Comparison of ENCODE assay signal across 8 cellular contexts in the genomic region with DNA sequence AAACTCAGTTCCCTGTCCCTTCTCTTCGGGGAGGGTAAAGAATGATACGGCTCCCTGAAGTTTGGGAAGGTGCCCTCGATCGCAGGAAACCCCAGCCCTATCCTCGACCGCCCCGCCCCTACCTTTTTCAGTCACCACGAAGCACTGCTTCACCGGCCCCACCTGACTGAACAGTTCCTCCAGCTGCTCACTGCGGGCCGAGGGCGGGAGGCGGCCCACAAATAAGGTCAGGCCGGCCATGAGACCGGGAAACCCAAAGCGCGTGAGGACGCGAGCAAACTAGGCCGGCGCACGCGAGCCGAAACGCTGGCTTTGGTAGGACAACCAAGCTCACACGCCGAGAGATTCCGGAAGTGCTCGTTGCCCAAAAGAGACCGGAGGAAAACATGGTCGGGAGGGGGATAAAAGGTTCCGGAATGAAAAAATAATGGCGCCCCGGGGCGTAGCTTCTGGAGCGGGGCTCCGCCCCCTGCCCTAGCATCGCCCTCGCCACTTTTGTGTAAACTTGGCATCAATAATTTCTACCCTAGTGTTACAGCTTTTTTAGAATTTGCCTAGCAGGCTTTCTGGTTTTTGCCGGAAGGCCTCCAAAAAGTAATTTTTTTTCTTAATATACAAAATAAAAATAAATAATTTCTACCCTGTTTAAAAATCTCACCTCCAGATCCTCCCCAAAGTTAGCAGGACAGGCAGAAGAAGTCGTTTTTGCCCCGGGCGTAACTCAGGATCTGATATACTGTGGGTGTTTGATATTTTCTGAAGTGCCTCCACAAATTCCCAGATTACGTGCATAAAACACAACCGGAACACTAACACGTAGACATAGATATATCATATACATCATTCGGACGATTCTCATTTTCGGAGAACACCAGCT. TPM values are rescaled to one million over a fixed set of nuclear protein-coding genes. Genes with fewer than 3 reads are reported as not detected.
DNase-seq lines count a peak whose midpoint lies in the region; ATAC-seq and TF ChIP-seq lines count a peak whose summit lies in the region.

A gene with protein sequence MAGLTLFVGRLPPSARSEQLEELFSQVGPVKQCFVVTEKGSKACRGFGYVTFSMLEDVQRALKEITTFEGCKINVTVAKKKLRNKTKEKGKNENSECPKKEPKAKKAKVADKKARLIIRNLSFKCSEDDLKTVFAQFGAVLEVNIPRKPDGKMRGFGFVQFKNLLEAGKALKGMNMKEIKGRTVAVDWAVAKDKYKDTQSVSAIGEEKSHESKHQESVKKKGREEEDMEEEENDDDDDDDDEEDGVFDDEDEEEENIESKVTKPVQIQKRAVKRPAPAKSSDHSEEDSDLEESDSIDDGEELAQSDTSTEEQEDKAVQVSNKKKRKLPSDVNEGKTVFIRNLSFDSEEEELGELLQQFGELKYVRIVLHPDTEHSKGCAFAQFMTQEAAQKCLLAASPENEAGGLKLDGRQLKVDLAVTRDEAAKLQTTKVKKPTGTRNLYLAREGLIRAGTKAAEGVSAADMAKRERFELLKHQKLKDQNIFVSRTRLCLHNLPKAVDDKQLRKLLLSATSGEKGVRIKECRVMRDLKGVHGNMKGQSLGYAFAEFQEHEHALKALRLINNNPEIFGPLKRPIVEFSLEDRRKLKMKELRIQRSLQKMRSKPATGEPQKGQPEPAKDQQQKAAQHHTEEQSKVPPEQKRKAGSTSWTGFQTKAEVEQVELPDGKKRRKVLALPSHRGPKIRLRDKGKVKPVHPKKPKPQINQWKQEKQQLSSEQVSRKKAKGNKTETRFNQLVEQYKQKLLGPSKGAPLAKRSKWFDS (minus strand): TSS at position 355 of the 877 bp plus-strand sequence. CDS start 115 bp downstream, at position 240.

- peaks cover 6% of the 10 kb centered on the region for H3K36me3 Mint-ChIP-seq in CD4-positive, CD25-positive, alpha-beta regulatory T cell
- peaks cover 4% of the 10 kb centered on the region for H3K36me3 Mint-ChIP-seq in activated CD4-positive, alpha-beta memory T cell treated with anti-CD3 and anti-CD28 coated beads for 36 hours

- H3K27me3 ChIP-seq in CD4-positive, CD25-positive, alpha-beta regulatory T cell (ENCODE audit: control insufficient read depth, insufficient read depth, low read length) = peaks cover 3% of the 10 kb centered on the region
- H3K27me3 ChIP-seq in duodenal mucosa (ENCODE audit: control insufficient read depth in 1 of 2, insufficient read depth in 2 of 2, low read length in 2 of 2) = no peaks in the 10 kb centered on the region

- H3K27ac ChIP-seq in CD4-positive, CD25-positive, alpha-beta regulatory T cell (ENCODE audit: insufficient read depth, low read length, poor library complexity, severe bottlenecking) = peak within 1 kb of the TSS; percentile 84
- peak within 1 kb of the TSS; percentile 87 for H3K27ac ChIP-seq in duodenal mucosa (ENCODE audit: low read depth, low read length)

- intact Hi-C loops in activated CD4-positive, alpha-beta memory T cell treated with anti-CD3 and anti-CD28 coated beads for 36 hours (cut with micrococcal nuclease) = loop anchor here (1.0 to 5.0 kb wide), 2 partner anchors 116 to 311 kb away; a partner anchor contains a TSS
- intact Hi-C loops in lower leg skin (cut with DNase I; ENCODE audit: low total_unique reads) = no loop called here

- WGBS in lower leg skin, 2 donors = 11 to 13% methylated on average over 47 to 49 of the region's 49 CpGs

- H3K9ac ChIP-seq in duodenal mucosa (ENCODE audit: low read depth in 1 of 2, low read length in 2 of 2) = peak within 1 kb of the TSS; percentile 73 to 91

- H3K9me3 ChIP-seq in CD4-positive, CD25-positive, alpha-beta regulatory T cell (ENCODE audit: control insufficient read depth in 2 of 2, low read length in 2 of 2) = no peaks in the 10 kb centered on the region
- H3K9me3 ChIP-seq in duodenal mucosa (ENCODE audit: control insufficient read depth in 1 of 2, low read length in 2 of 2) = no peaks in the 10 kb centered on the region

- H3K4me1 Mint-ChIP-seq in CD4-positive, CD25-positive, alpha-beta regulatory T cell = peaks cover 3 to 41% (median 31%) of the 10 kb centered on the region in 4 donors
- peaks cover 24% of the 10 kb centered on the region for H3K4me1 Mint-ChIP-seq in activated CD4-positive, alpha-beta memory T cell treated with anti-CD3 and anti-CD28 coated beads for 36 hours (ENCODE audit: low read depth)

- peak within 1 kb of the TSS; percentile 88 to 95 (median 94) for H3K27ac Mint-ChIP-seq in CD4-positive, CD25-positive, alpha-beta regulatory T cell
- H3K27ac Mint-ChIP-seq in activated CD4-positive, alpha-beta memory T cell treated with anti-CD3 and anti-CD28 coated beads for 36 hours = peak within 1 kb of the TSS; percentile 88

- peak within 1 kb of the TSS; percentile 100 for H3K4me3 ChIP-seq in CD4-positive, CD25-positive, alpha-beta regulatory T cell (ENCODE audit: low read depth, low read length)
- H3K4me3 ChIP-seq in duodenal mucosa (ENCODE audit: low read depth in 1 of 2, low read length in 2 of 2) = peak within 1 kb of the TSS; percentile 94 to 96
- H3K4me3 ChIP-seq in lower leg skin (ENCODE audit: low read depth, poor library complexity, severe bottlenecking) = peak within 1 kb of the TSS; percentile 85

- TF ChIP-seq POLR2A in lower leg skin (IDR thresholded peaks at IDR 0.05) = no peak

- ATAC-seq in CD4-positive, CD25-positive, alpha-beta regulatory T cell (ENCODE audit: low read depth in 2 of 2) = peak; percentile 93 to 96
- peak; percentile 99 for ATAC-seq in GM19395 (IDR thresholded peaks at IDR 0.05; ENCODE audit: unreplicated experiment)
- ATAC-seq in HG03558 (IDR thresholded peaks at IDR 0.05; ENCODE audit: extremely low read depth, unreplicated experiment) = peak; percentile 86

- no peak for TF ChIP-seq CTCF in lower leg skin (IDR thresholded peaks at IDR 0.05)

- DNase-seq in CD4-positive, CD25-positive, alpha-beta regulatory T cell = peak; percentile 79 to 94 (median 90)
- peak; percentile 89 for DNase-seq in NCI-H774 (lab: John Stamatoyannopoulos, UW)
- DNase-seq in activated CD4-positive, alpha-beta memory T cell treated with anti-CD3 and anti-CD28 coated beads for 36 hours = peak; percentile 92
- peak; percentile 87 to 96 for DNase-seq in lower leg skin (ENCODE audit: low spot score in 2 of 2)
- peak; percentile 71 to 81 for DNase-seq in stimulated activated CD4-positive, alpha-beta T cell treated with anti-CD3 and anti-CD28 coated beads, Interleukin-4, amount 100 ng/mL, for 4 hours

- peaks cover 25% of the 10 kb centered on the region for H3K4me1 ChIP-seq in CD4-positive, CD25-positive, alpha-beta regulatory T cell (ENCODE audit: control insufficient read depth, insufficient read depth, low read length, poor library complexity, severe bottlenecking)
- peaks cover 8 to 13% of the 10 kb centered on the region in 2 donors for H3K4me1 ChIP-seq in duodenal mucosa (ENCODE audit: control insufficient read depth in 1 of 2, insufficient read depth in 2 of 2, low read length in 2 of 2)

- peaks cover 18% of the 10 kb centered on the region for H3K27me3 Mint-ChIP-seq in CD4-positive, CD25-positive, alpha-beta regulatory T cell
- peaks cover 2% of the 10 kb centered on the region for H3K27me3 Mint-ChIP-seq in activated CD4-positive, alpha-beta memory T cell treated with anti-CD3 and anti-CD28 coated beads for 36 hours

- POLR2A ChIA-PET in activated CD4-positive, alpha-beta memory T cell treated with anti-CD3 and anti-CD28 coated beads for 36 hours (lab: Charles Lee) = interaction anchor here (0.8 to 1.2 kb wide), 3 partner anchors 14 to 65 kb away, joined by 3 to 9 read pairs (median 5); no protein-coding TSS in a partner anchor

- CTCF ChIA-PET in activated CD4-positive, alpha-beta memory T cell treated with anti-CD3 and anti-CD28 coated beads for 36 hours (lab: Charles Lee) = interaction anchor here (0.6 to 9.0 kb wide), 12 partner anchors 10 to 208 kb away, joined by 3 to 507 read pairs (median 4); a partner anchor contains a TSS

- peak within 1 kb of the TSS; percentile 95 to 99 (median 98) for H3K4me3 Mint-ChIP-seq in CD4-positive, CD25-positive, alpha-beta regulatory T cell
- peak within 1 kb of the TSS; percentile 92 for H3K4me3 Mint-ChIP-seq in activated CD4-positive, alpha-beta memory T cell treated with anti-CD3 and anti-CD28 coated beads for 36 hours

- peaks cover 0 to 2% (median 0%) of the 10 kb centered on the region in 7 donors for H3K9me3 Mint-ChIP-seq in CD4-positive, CD25-positive, alpha-beta regulatory T cell
- no peaks in the 10 kb centered on the region for H3K9me3 Mint-ChIP-seq in activated CD4-positive, alpha-beta memory T cell treated with anti-CD3 and anti-CD28 coated beads for 36 hours

- H3K36me3 ChIP-seq in CD4-positive, CD25-positive, alpha-beta regulatory T cell (ENCODE audit: control insufficient read depth, insufficient read depth, low read length) = peaks cover 7% of the 10 kb centered on the region
- H3K36me3 ChIP-seq in duodenal mucosa (ENCODE audit: control insufficient read depth in 1 of 2, insufficient read depth in 2 of 2, low read length in 2 of 2) = peaks cover 0 to 13% of the 10 kb centered on the region in 2 donors

RNA-seq across cellular contexts. Expression of the gene that starts here (rescaled TPM):
- total RNA-seq in CD4-positive, CD25-positive, alpha-beta regulatory T cell = 28.3 TPM
- polyA plus RNA-seq in CD4-positive, CD25-positive, alpha-beta regulatory T cell = 1 to 10 TPM; 2.0 to 8.1 (median 6.6) TPM
- total RNA-seq in activated CD4-positive, alpha-beta memory T cell treated with anti-CD3 and anti-CD28 coated beads for 36 hours = 10 to 100 TPM; 46.2 to 56.0 TPM
- total RNA-seq in lower leg skin = 10 to 100 TPM; 15.4 to 42.7 (median 19.1) TPM

Comparison
In these comparisons a context has a peak if more than half of its experiments do, and no peak if none do; other contexts are left out.
1. Peak in every context shown above with its lines: DNase-seq, ATAC-seq, H3K4me3 ChIP-seq and H3K27ac ChIP-seq.